Comparison of ENCODE assay signal across 8 cellular contexts in genomic region chr18:32049393-32050161, GRCh38. TPM values are rescaled to one million over a fixed set of nuclear protein-coding genes. Genes with fewer than 3 reads are reported as not detected.
DNase-seq lines count a peak whose midpoint lies in the region; ATAC-seq and TF ChIP-seq lines count a peak whose summit lies in the region.

No MANE protein-coding gene starts in this region.

- DNase-seq in GDM1 (lab: John Stamatoyannopoulos, UW) (peak; percentile 56), HS-5 (ENCODE audit: low read depth) (peak; percentile 10), HuH-7.5 (ENCODE audit: low spot score) (no peak), NCI-H345 (lab: John Stamatoyannopoulos, UW) (no peak), testis (no peak)
- peak; percentile 35 for DNase-seq in activated T-cell treated with anti-CD3 and anti-CD28 coated beads, Interleukin-2, amount 50 U/mL, for 4 hours

- peak; percentile 52 to 57 for ATAC-seq in activated T-cell treated with anti-CD3 and anti-CD28 coated beads, Interleukin-2, amount 50 U/mL, for 4 hours

- intact Hi-C loops in testis (cut with DNase I; ENCODE audit: low total_unique reads), result no loop called here

- H3K4me1 Mint-ChIP-seq in activated T-cell treated with anti-CD3 and anti-CD28 coated beads, Interleukin-2, amount 50 U/mL, for 4 hours (ENCODE audit: low read depth), result peaks cover 41% of the 10 kb centered on the region
- H3K4me1 Mint-ChIP-seq in stimulated activated naive CD8-positive, alpha-beta T cell treated with anti-CD3 and anti-CD28 coated beads, Interleukin-15, Interleukin-2, amounts not matched to agents 100 ng/mL and 50 ng/mL, for 24 hours (ENCODE audit: low read depth), result peaks cover 50% of the 10 kb centered on the region

- peak overlapping the region; percentile 19 for H3K27ac ChIP-seq in layer of hippocampus (ENCODE audit: low read depth, low read length)
- no peak overlapping the region for H3K27ac ChIP-seq in testis

- no peaks in the 10 kb centered on the region for H3K27me3 Mint-ChIP-seq in activated T-cell treated with anti-CD3 and anti-CD28 coated beads, Interleukin-2, amount 50 U/mL, for 4 hours (ENCODE audit: low read depth)
- no peaks in the 10 kb centered on the region for H3K27me3 Mint-ChIP-seq in stimulated activated naive CD8-positive, alpha-beta T cell treated with anti-CD3 and anti-CD28 coated beads, Interleukin-15, Interleukin-2, amounts not matched to agents 100 ng/mL and 50 ng/mL, for 24 hours

- H3K27me3 ChIP-seq in layer of hippocampus (ENCODE audit: control insufficient read depth, insufficient read depth, low read length) (no peaks in the 10 kb centered on the region), testis (no peaks in the 10 kb centered on the region)

- H3K27ac Mint-ChIP-seq in stimulated activated naive CD8-positive, alpha-beta T cell treated with anti-CD3 and anti-CD28 coated beads, Interleukin-15, Interleukin-2, amounts not matched to agents 100 ng/mL and 50 ng/mL, for 24 hours, result peak overlapping the region; percentile 93

- TF ChIP-seq POLR2A in testis (IDR thresholded peaks at IDR 0.05), result no peak

- H3K4me1 ChIP-seq in testis, result no peaks in the 10 kb centered on the region

- WGBS in testis, 2 donors, result 87 to 91% methylated on average over 3 of the region's 3 CpGs

- H3K4me3 ChIP-seq in testis, result no peak overlapping the region

- H3K36me3 Mint-ChIP-seq in activated T-cell treated with anti-CD3 and anti-CD28 coated beads, Interleukin-2, amount 50 U/mL, for 4 hours (ENCODE audit: insufficient read depth), result peaks cover 23% of the 10 kb centered on the region
- H3K36me3 Mint-ChIP-seq in stimulated activated naive CD8-positive, alpha-beta T cell treated with anti-CD3 and anti-CD28 coated beads, Interleukin-15, Interleukin-2, amounts not matched to agents 100 ng/mL and 50 ng/mL, for 24 hours (ENCODE audit: low read depth), result peaks cover 27% of the 10 kb centered on the region

- no peaks in the 10 kb centered on the region for H3K9me3 ChIP-seq in testis

- no peaks in the 10 kb centered on the region for H3K9me3 Mint-ChIP-seq in activated T-cell treated with anti-CD3 and anti-CD28 coated beads, Interleukin-2, amount 50 U/mL, for 4 hours
- H3K9me3 Mint-ChIP-seq in stimulated activated naive CD8-positive, alpha-beta T cell treated with anti-CD3 and anti-CD28 coated beads, Interleukin-15, Interleukin-2, amounts not matched to agents 100 ng/mL and 50 ng/mL, for 24 hours, result no peaks in the 10 kb centered on the region

- H3K36me3 ChIP-seq in testis (ENCODE audit: low read depth, missing control alignments), result no peaks in the 10 kb centered on the region

- H3K4me3 Mint-ChIP-seq in activated T-cell treated with anti-CD3 and anti-CD28 coated beads, Interleukin-2, amount 50 U/mL, for 4 hours, result peak overlapping the region; percentile 34
- peak overlapping the region; percentile 27 for H3K4me3 Mint-ChIP-seq in stimulated activated naive CD8-positive, alpha-beta T cell treated with anti-CD3 and anti-CD28 coated beads, Interleukin-15, Interleukin-2, amounts not matched to agents 100 ng/mL and 50 ng/mL, for 24 hours

- no peak for TF ChIP-seq CTCF in testis (IDR thresholded peaks at IDR 0.05)

RNA-seq across cellular contexts. Expression of gene RNF125, which starts 31.0 kb away (rescaled TPM):
- 10 to 100 TPM; 16.0 to 29.3 (median 16.8) TPM for total RNA-seq in activated T-cell treated with anti-CD3 and anti-CD28 coated beads, Interleukin-2, amount 50 U/mL, for 4 hours
- total RNA-seq in testis, result 1 to 10 TPM; 1.9 to 2.0 TPM
- 9.1 TPM for polyA plus RNA-seq in testis (ENCODE audit: insufficient read depth, low read depth, low replicate concordance)

RNA-seq across cellular contexts. Expression of gene RNF138, which starts 42.1 kb away (rescaled TPM):
- total RNA-seq in activated T-cell treated with anti-CD3 and anti-CD28 coated beads, Interleukin-2, amount 50 U/mL, for 4 hours, result 100 to 1,000 TPM in 2 of 3 donors, 10 to 100 TPM in 1; 96.0 to 120 (median 104) TPM
- 100 to 1,000 TPM; 121 to 190 TPM for total RNA-seq in testis
- 295 TPM for polyA plus RNA-seq in testis (ENCODE audit: insufficient read depth, low read depth, low replicate concordance)

Comparison
In these comparisons a context has a peak if more than half of its experiments do, and no peak if none do; other contexts are left out.
1. DNase-seq: peak in GDM1 (single experiment), HS-5 (single experiment) and activated T-cell treated with anti-CD3 and anti-CD28 coated beads, Interleukin-2, amount 50 U/mL, for 4 hours (single experiment); none in HuH-7.5 (single experiment), NCI-H345 (single experiment) and testis (single experiment).
2. RNA of gene RNF125, which starts 31.0 kb away (total RNA-seq): 16.0 to 29.3 TPM in activated T-cell treated with anti-CD3 and anti-CD28 coated beads, Interleukin-2, amount 50 U/mL, for 4 hours; 1.9 to 2.0 TPM in testis; every median in the first group is over 4 times any median in the second.